ENCODE assay signal across 29 cellular contexts in the genomic region with DNA sequence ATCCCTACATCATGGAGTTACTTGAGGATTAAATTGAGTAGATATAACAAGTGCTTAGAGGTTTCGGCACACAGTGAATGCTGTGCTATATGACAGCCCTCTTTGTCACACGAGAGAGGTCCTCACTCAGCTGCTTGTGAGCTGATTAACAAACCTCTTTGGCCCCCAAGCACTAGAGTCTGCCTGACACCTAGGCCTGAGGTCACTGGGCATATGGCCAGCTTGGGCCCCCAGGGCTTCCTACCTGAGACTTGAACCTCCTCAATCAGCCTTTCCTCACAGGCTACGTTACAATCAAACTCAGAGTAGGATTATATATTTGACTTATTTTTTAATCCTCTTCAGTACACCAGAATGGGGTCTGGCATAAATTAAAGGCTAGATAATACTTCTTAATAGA.
"Had no signal": no experiment of that assay in that cellular context is flagged by ENCODE, and none has a peak within 500 bp of the region (broad histone marks: within the 10 kb centered on the region; RNA-seq: fewer than 3 reads in every experiment).

No MANE protein-coding gene starts in this region.

- H3K9me3 Mint-ChIP-seq: nephron; neural progenitor cell; stimulated activated memory B cell treated with anti-CD40 and anti-IgM and Interleukin-4, amounts not matched to agents 10 μg/mL and 1 μg/mL and 100 μg/mL, for 72 hours; stimulated activated naive CD8-positive, alpha-beta T cell treated with anti-CD3 and anti-CD28 coated beads, Interleukin-15, amount 100 ng/mL, for 72 hours; type B pancreatic cell had no signal

- H3K4me1 ChIP-seq: neural progenitor cell, parathyroid adenoma, psoas muscle, sigmoid colon, suprapubic skin, testis, tibial artery, transverse colon, upper lobe of right lung, uterus had no signal

- H3K4me3 Mint-ChIP-seq: natural killer cell; nephron; neural progenitor cell; stimulated activated memory B cell treated with anti-CD40 and anti-IgM and Interleukin-4, amounts not matched to agents 10 μg/mL and 1 μg/mL and 100 μg/mL, for 72 hours; stimulated activated naive CD8-positive, alpha-beta T cell treated with anti-CD3 and anti-CD28 coated beads, Interleukin-15, amount 100 ng/mL, for 72 hours; type B pancreatic cell had no signal

- H3K27ac Mint-ChIP-seq: natural killer cell; nephron; stimulated activated memory B cell treated with anti-CD40 and anti-IgM and Interleukin-4, amounts not matched to agents 10 μg/mL and 1 μg/mL and 100 μg/mL, for 72 hours; type B pancreatic cell had no signal

- H3K4me3 ChIP-seq: neural progenitor cell, ovary, psoas muscle, right lobe of liver, sigmoid colon, suprapubic skin, testis, tibial artery, transverse colon, upper lobe of right lung, uterus had no signal

- H3K27me3 Mint-ChIP-seq: progenitor cell of endocrine pancreas; stimulated activated memory B cell treated with anti-CD40 and anti-IgM and Interleukin-4, amounts not matched to agents 10 μg/mL and 1 μg/mL and 100 μg/mL, for 72 hours; stimulated activated naive CD8-positive, alpha-beta T cell treated with anti-CD3 and anti-CD28 coated beads, Interleukin-15, amount 100 ng/mL, for 72 hours had no signal

- DNase-seq: natural killer cell; occipital lobe; ovary; posterior cingulate gyrus; psoas muscle; right cardiac atrium; right lobe of liver; sigmoid colon; small intestine; stimulated activated CD4-positive, alpha-beta T cell treated with anti-CD3 and anti-CD28 coated beads, Interleukin-15, amount 100 ng/mL, for 24 hours; stimulated activated CD4-positive, alpha-beta T cell treated with anti-CD3 and anti-CD28 coated beads, Interleukin-2, amount 100 ng/mL, for 24 hours; stimulated activated CD4-positive, alpha-beta T cell treated with anti-CD3 and anti-CD28 coated beads, Interleukin-2, amount 100 ng/mL, for 48 hours; stimulated activated CD4-positive, alpha-beta T cell treated with anti-CD3 and anti-CD28 coated beads, Interleukin-4, amount 100 ng/mL, for 24 hours; stimulated activated naive CD4-positive, alpha-beta T cell; stimulated activated naive CD8-positive, alpha-beta T cell treated with anti-CD3 and anti-CD28 coated beads, Interleukin-15, amount 100 ng/mL, for 72 hours; stimulated activated naive CD8-positive, alpha-beta T cell treated with anti-CD3 and anti-CD28 coated beads, Interleukin-15, Interleukin-2, amounts not matched to agents 100 U/mL and 50 U/mL, for 24 hours; substantia nigra; testis; tibial artery; transverse colon; upper lobe of right lung; uterus had no signal

- H3K9me3 ChIP-seq: ovary, psoas muscle, right lobe of liver, sigmoid colon, suprapubic skin, testis, tibial artery, transverse colon, upper lobe of right lung, uterus had no signal

- H3K4me1 Mint-ChIP-seq: natural killer cell; nephron; stimulated activated memory B cell treated with anti-CD40 and anti-IgM and Interleukin-4, amounts not matched to agents 10 μg/mL and 1 μg/mL and 100 μg/mL, for 72 hours; stimulated activated naive CD8-positive, alpha-beta T cell treated with anti-CD3 and anti-CD28 coated beads, Interleukin-15, amount 100 ng/mL, for 72 hours had no signal

- H3K36me3 Mint-ChIP-seq: natural killer cell; neural progenitor cell; stimulated activated memory B cell treated with anti-CD40 and anti-IgM and Interleukin-4, amounts not matched to agents 10 μg/mL and 1 μg/mL and 100 μg/mL, for 72 hours; type B pancreatic cell had no signal

- H3K36me3 ChIP-seq: neural progenitor cell, ovary, sigmoid colon, suprapubic skin, tibial artery, transverse colon, upper lobe of right lung, uterus had no signal

- H3K27me3 ChIP-seq: neural progenitor cell, ovary, right lobe of liver, sigmoid colon, suprapubic skin, testis, tibial artery, transverse colon, upper lobe of right lung, uterus had no signal

- ATAC-seq: natural killer cell; right cardiac atrium; stimulated activated memory B cell treated with anti-CD40 and anti-IgM and Interleukin-4, amounts not matched to agents 10 μg/mL and 1 μg/mL and 100 μg/mL, for 72 hours; stimulated activated naive CD8-positive, alpha-beta T cell treated with anti-CD3 and anti-CD28 coated beads, Interleukin-15, amount 100 ng/mL, for 72 hours; stimulated activated naive CD8-positive, alpha-beta T cell treated with anti-CD3 and anti-CD28 coated beads, Interleukin-15, Interleukin-2, amounts not matched to agents 100 U/mL and 50 U/mL, for 24 hours; upper lobe of right lung had no signal
